ENCODE assay signal across 29 cellular contexts in genomic region chr15:22863356-22863755, GRCh38. TPM values are rescaled to one million over a fixed set of nuclear protein-coding genes. Genes with fewer than 3 reads are reported as not detected.
DNase-seq lines count a peak whose midpoint lies in the region; ATAC-seq and TF ChIP-seq lines count a peak whose summit lies in the region.
"Had no signal": no experiment of that assay in that cellular context is flagged by ENCODE, and none has a peak within 500 bp of the region (broad histone marks: within the 10 kb centered on the region; RNA-seq: fewer than 3 reads in every experiment).

No MANE protein-coding gene starts in this region.

- H3K36me3 ChIP-seq in right atrium auricular region = peaks cover 67% of the 10 kb centered on the region

- POLR2A ChIA-PET in T-cell (lab: Charles Lee) = no interaction called here
- POLR2A ChIA-PET in activated CD8-positive, alpha-beta T cell treated with anti-CD3 and anti-CD28 coated beads for 36 hours (lab: Charles Lee) = no interaction called here

- CTCF ChIA-PET in T-cell (lab: Charles Lee) = no interaction called here
- CTCF ChIA-PET in activated CD8-positive, alpha-beta T cell treated with anti-CD3 and anti-CD28 coated beads for 36 hours (lab: Charles Lee) = no interaction called here

- H3K27me3 Mint-ChIP-seq in T-cell = no peaks in the 10 kb centered on the region
- no peaks in the 10 kb centered on the region for H3K27me3 Mint-ChIP-seq in stimulated activated naive B cell treated with anti-CD40 and anti-IgM and Interleukin-4, amounts not matched to agents 10 μg/mL and 1 μg/mL and 100 μg/mL, for 72 hours
- no peaks in the 10 kb centered on the region for H3K27me3 Mint-ChIP-seq in activated CD8-positive, alpha-beta T cell treated with anti-CD3 and anti-CD28 coated beads for 36 hours

- no peaks in the 10 kb centered on the region for H3K9me3 ChIP-seq in right atrium auricular region
- H3K9me3 ChIP-seq: gastrocnemius medialis, tibial artery had no signal

- H3K27ac ChIP-seq in right atrium auricular region = no peak overlapping the region
- H3K27ac ChIP-seq: brain microvascular endothelial cell, neural progenitor cell, parathyroid adenoma, tibial artery had no signal

- no peaks in the 10 kb centered on the region for H3K4me1 ChIP-seq in right atrium auricular region
- H3K4me1 ChIP-seq: neural progenitor cell, parathyroid adenoma, tibial artery had no signal

- DNase-seq in Right ventricle myocardium inferior (ENCODE audit: missing footprints) (no peak), right atrium auricular region (ENCODE audit: low spot score) (no peak), T-cell (no peak), left ventricle myocardium superior (no peak), DMS79 treated with DMSO at 0.1 percent for 48 hours (lab: John Stamatoyannopoulos, UW) (no peak)
- DNase-seq in stimulated activated naive B cell treated with anti-CD40 and anti-IgM and Interleukin-4, amounts not matched to agents 10 μg/mL and 1 μg/mL and 100 μg/mL, for 72 hours = no peak
- DNase-seq in activated CD8-positive, alpha-beta T cell treated with anti-CD3 and anti-CD28 coated beads for 36 hours = no peak
- DNase-seq: activated CD4-positive, alpha-beta T cell treated with anti-CD3 and anti-CD28 coated beads for 4 hours; activated naive CD4-positive, alpha-beta T cell; activated T-cell treated with anti-CD3 and anti-CD28 coated beads, Interleukin-2, amount 50 U/mL, for 4 hours; amniotic stem cell; brain microvascular endothelial cell; gastrocnemius medialis; H7; hippocampal formation; immature natural killer cell; Kasumi-1; left cardiac atrium; NCI-H1436; NCI-H2081; NCI-H345; SHP77 treated with DMSO at 0.1 percent for 48 hours; T-helper 9 cell; tibial artery had no signal

- H3K36me3 Mint-ChIP-seq in T-cell = peaks cover 62% of the 10 kb centered on the region
- peaks cover 50 to 65% of the 10 kb centered on the region in 2 donors for H3K36me3 Mint-ChIP-seq in stimulated activated naive B cell treated with anti-CD40 and anti-IgM and Interleukin-4, amounts not matched to agents 10 μg/mL and 1 μg/mL and 100 μg/mL, for 72 hours
- peaks cover 53% of the 10 kb centered on the region for H3K36me3 Mint-ChIP-seq in activated CD8-positive, alpha-beta T cell treated with anti-CD3 and anti-CD28 coated beads for 36 hours (ENCODE audit: low read depth)

- no peak for TF ChIP-seq CTCF in right atrium auricular region (IDR thresholded peaks at IDR 0.05)
- TF ChIP-seq CTCF in activated CD8-positive, alpha-beta T cell treated with anti-CD3 and anti-CD28 coated beads for 36 hours (IDR thresholded peaks at IDR 0.05) = no peak

- no peak overlapping the region for H3K4me3 ChIP-seq in right atrium auricular region
- H3K4me3 ChIP-seq: gastrocnemius medialis, GM12878, neural progenitor cell, smooth muscle cell, tibial artery had no signal

- peak; percentile 54 for ATAC-seq in Right ventricle myocardium inferior
- no peak for ATAC-seq in T-cell (replicated peaks in 1 of 4)
- peak; percentile 71 for ATAC-seq in left ventricle myocardium superior
- ATAC-seq in stimulated activated naive B cell treated with anti-CD40 and anti-IgM and Interleukin-4, amounts not matched to agents 10 μg/mL and 1 μg/mL and 100 μg/mL, for 72 hours (replicated peaks) = no peak
- ATAC-seq in activated CD8-positive, alpha-beta T cell treated with anti-CD3 and anti-CD28 coated beads for 36 hours = no peak
- no peak for ATAC-seq in HG02623 (IDR thresholded peaks at IDR 0.05; ENCODE audit: unreplicated experiment)
- ATAC-seq: activated T-cell treated with anti-CD3 and anti-CD28 coated beads, Interleukin-2, amount 50 U/mL, for 4 hours; GM12878 had no signal

- no peak overlapping the region for H3K4me3 Mint-ChIP-seq in T-cell
- no peak overlapping the region for H3K4me3 Mint-ChIP-seq in stimulated activated naive B cell treated with anti-CD40 and anti-IgM and Interleukin-4, amounts not matched to agents 10 μg/mL and 1 μg/mL and 100 μg/mL, for 72 hours
- H3K4me3 Mint-ChIP-seq in activated CD8-positive, alpha-beta T cell treated with anti-CD3 and anti-CD28 coated beads for 36 hours = no peak overlapping the region
- H3K4me3 Mint-ChIP-seq: activated T-cell treated with anti-CD3 and anti-CD28 coated beads, Interleukin-2, amount 50 U/mL, for 4 hours; immature natural killer cell; neural progenitor cell had no signal

- no peaks in the 10 kb centered on the region for H3K27me3 ChIP-seq in right atrium auricular region
- H3K27me3 ChIP-seq: brain microvascular endothelial cell, gastrocnemius medialis, neural progenitor cell, tibial artery had no signal

- intact Hi-C loops in Right ventricle myocardium inferior (cut with DNase I) (no loop called here), left ventricle myocardium superior (cut with micrococcal nuclease) (no loop called here)
- intact Hi-C loops in activated CD8-positive, alpha-beta T cell treated with anti-CD3 and anti-CD28 coated beads for 36 hours (cut with micrococcal nuclease) = no loop called here

- peaks cover 6 to 11% (median 7%) of the 10 kb centered on the region in 3 donors for H3K4me1 Mint-ChIP-seq in T-cell
- peaks cover 8 to 12% of the 10 kb centered on the region in 2 donors for H3K4me1 Mint-ChIP-seq in stimulated activated naive B cell treated with anti-CD40 and anti-IgM and Interleukin-4, amounts not matched to agents 10 μg/mL and 1 μg/mL and 100 μg/mL, for 72 hours
- peaks cover 5% of the 10 kb centered on the region for H3K4me1 Mint-ChIP-seq in activated CD8-positive, alpha-beta T cell treated with anti-CD3 and anti-CD28 coated beads for 36 hours (ENCODE audit: low read depth)
- H3K4me1 Mint-ChIP-seq: neural progenitor cell had no signal

- peak overlapping the region; percentile 28 to 39 for H3K27ac Mint-ChIP-seq in T-cell
- peak overlapping the region; percentile 31 for H3K27ac Mint-ChIP-seq in stimulated activated naive B cell treated with anti-CD40 and anti-IgM and Interleukin-4, amounts not matched to agents 10 μg/mL and 1 μg/mL and 100 μg/mL, for 72 hours
- no peak overlapping the region for H3K27ac Mint-ChIP-seq in activated CD8-positive, alpha-beta T cell treated with anti-CD3 and anti-CD28 coated beads for 36 hours
- H3K27ac Mint-ChIP-seq: neural progenitor cell had no signal

- H3K9me3 Mint-ChIP-seq in T-cell = no peaks in the 10 kb centered on the region
- no peaks in the 10 kb centered on the region for H3K9me3 Mint-ChIP-seq in stimulated activated naive B cell treated with anti-CD40 and anti-IgM and Interleukin-4, amounts not matched to agents 10 μg/mL and 1 μg/mL and 100 μg/mL, for 72 hours
- no peaks in the 10 kb centered on the region for H3K9me3 Mint-ChIP-seq in activated CD8-positive, alpha-beta T cell treated with anti-CD3 and anti-CD28 coated beads for 36 hours
- H3K9me3 Mint-ChIP-seq: activated T-cell treated with anti-CD3 and anti-CD28 coated beads, Interleukin-2, amount 50 U/mL, for 4 hours; immature natural killer cell; neural progenitor cell had no signal

RNA-seq across cellular contexts. Expression of gene NIPA2, which starts 24.9 kb away (rescaled TPM):
- 22.6 TPM for total RNA-seq in Right ventricle myocardium inferior
- 10 to 100 TPM; 28.1 to 34.3 TPM for total RNA-seq in right atrium auricular region
- 10 to 100 TPM; 34.7 to 45.5 (median 43.2) TPM for total RNA-seq in T-cell
- total RNA-seq in left ventricle myocardium superior = 17.3 TPM
- total RNA-seq in activated CD8-positive, alpha-beta T cell treated with anti-CD3 and anti-CD28 coated beads for 36 hours = 10 to 100 TPM; 59.2 to 61.5 TPM

Comparison
In these comparisons a context has a peak if more than half of its experiments do, and no peak if none do; other contexts are left out.
1. ATAC-seq: peak in Right ventricle myocardium inferior (single experiment) and left ventricle myocardium superior (single experiment); none in T-cell (0 of 4), stimulated activated naive B cell treated with anti-CD40 and anti-IgM and Interleukin-4, amounts not matched to agents 10 μg/mL and 1 μg/mL and 100 μg/mL, for 72 hours (0 of 2), activated CD8-positive, alpha-beta T cell treated with anti-CD3 and anti-CD28 coated beads for 36 hours (single experiment) and HG02623 (single experiment).